19 cellular contexts compared by ENCODE assay signal in genomic region chr4:10732235-10732975, GRCh38. TPM values are rescaled to one million over a fixed set of nuclear protein-coding genes. Genes with fewer than 3 reads are reported as not detected.
DNase-seq lines count a peak whose midpoint lies in the region; ATAC-seq and TF ChIP-seq lines count a peak whose summit lies in the region.
"Had no signal": no experiment of that assay in that cellular context is flagged by ENCODE, and none has a peak within 500 bp of the region (broad histone marks: within the 10 kb centered on the region; RNA-seq: fewer than 3 reads in every experiment).

No MANE protein-coding gene starts in this region.

- no peak overlapping the region for H2BK5ac ChIP-seq in mesenchymal stem cell (ENCODE audit: low read depth, low read length, poor library complexity, severe bottlenecking)

- DNase-seq in activated CD4-positive, alpha-beta T cell treated with anti-CD3 and anti-CD28 coated beads for 48 hours: peak; percentile 44
- no peak for DNase-seq in activated CD4-positive, alpha-beta T cell treated with anti-CD3 and anti-CD28 coated beads, Interleukin-2, amount 50 U/mL, for 4 hours
- no peak for DNase-seq in OCI-LY7 (ENCODE audit: low spot score)
- no peak for DNase-seq in mesenchymal stem cell
- no peak for DNase-seq in CD1c-positive myeloid dendritic cell (ENCODE audit: extremely low spot score)
- no peak for DNase-seq in left lung
- DNase-seq in activated gamma-delta T cell (lab: John Stamatoyannopoulos, UW): no peak
- DNase-seq: dorsolateral prefrontal cortex, mammary epithelial cell, NCI-H1092, NCI-H524, small intestine had no signal

- H3K4me3 ChIP-seq in OCI-LY7 (ENCODE audit: low read depth, low read length, poor library complexity, severe bottlenecking) (no peak overlapping the region), mesenchymal stem cell (ENCODE audit: insufficient read depth in 1 of 2, low read depth in 1 of 2, low read length in 2 of 2) (no peak overlapping the region), left lung (no peak overlapping the region)
- H3K4me3 ChIP-seq: A549, ascending aorta, dorsolateral prefrontal cortex had no signal

- H3K14ac ChIP-seq in mesenchymal stem cell (ENCODE audit: low read length in 2 of 2): no peak overlapping the region

- H3K79me1 ChIP-seq in mesenchymal stem cell (replicated peaks; ENCODE audit: low read length, poor library complexity, severe bottlenecking): no peaks in the 10 kb centered on the region

- H3K4ac ChIP-seq in mesenchymal stem cell (ENCODE audit: low read depth in 1 of 2, low read length in 2 of 2): no peak overlapping the region

- no TSS peak for BruUV-seq in OCI-LY7 (replicated peaks; lab: Mats Ljungman, UMichigan)

- no peaks in the 10 kb centered on the region for H3K9me3 ChIP-seq in OCI-LY7 (ENCODE audit: low read length)
- H3K9me3 ChIP-seq in mesenchymal stem cell (ENCODE audit: control insufficient read depth, low read length): no peaks in the 10 kb centered on the region
- H3K9me3 ChIP-seq in left lung: no peaks in the 10 kb centered on the region
- H3K9me3 ChIP-seq: A549, ascending aorta had no signal

- no peak overlapping the region for H3K9ac ChIP-seq in mesenchymal stem cell (ENCODE audit: low read length)

- in situ Hi-C loops in GM18951 (cut with MboI; ENCODE audit: low sequenced_read_pairs, unreplicated experiment): no loop called here

- H2AFZ ChIP-seq in OCI-LY7 (ENCODE audit: low read length) (no peak overlapping the region), mesenchymal stem cell (ENCODE audit: low read depth, low read length) (no peak overlapping the region)

- H3K36me3 ChIP-seq in OCI-LY7 (ENCODE audit: insufficient read depth, low read length) (no peaks in the 10 kb centered on the region), mesenchymal stem cell (ENCODE audit: control insufficient read depth in 1 of 2, insufficient read depth in 2 of 2, low read depth in 1 of 2, low read length in 2 of 2) (no peaks in the 10 kb centered on the region), left lung (no peaks in the 10 kb centered on the region)
- H3K36me3 ChIP-seq: ascending aorta had no signal

- no peak overlapping the region for H2BK120ac ChIP-seq in mesenchymal stem cell (ENCODE audit: low read depth, low read length)

- H3K79me2 ChIP-seq in OCI-LY7 (ENCODE audit: insufficient read depth, low read depth, low read length): no peaks in the 10 kb centered on the region

- no peak overlapping the region for H4K8ac ChIP-seq in mesenchymal stem cell (ENCODE audit: low read length)

- TF ChIP-seq CTCF in OCI-LY7 (conservative IDR thresholded peaks at IDR 0.05; ENCODE audit: low read length): no peak
- TF ChIP-seq CTCF in left lung (IDR thresholded peaks at IDR 0.05): no peak

- H4K20me1 ChIP-seq in OCI-LY7 (ENCODE audit: insufficient read depth, low read length): no peaks in the 10 kb centered on the region

- H4K91ac ChIP-seq in mesenchymal stem cell (ENCODE audit: low read length): no peak overlapping the region

- H3K4me1 ChIP-seq in OCI-LY7 (ENCODE audit: insufficient read depth, low read length, poor library complexity, severe bottlenecking) (peaks cover 21% of the 10 kb centered on the region), mesenchymal stem cell (ENCODE audit: control insufficient read depth, insufficient read depth, low read depth, low read length) (peaks cover 4% of the 10 kb centered on the region), left lung (no peaks in the 10 kb centered on the region)
- H3K4me1 ChIP-seq: A549, ascending aorta had no signal

- no peak overlapping the region for H2BK12ac ChIP-seq in mesenchymal stem cell (ENCODE audit: low read length in 2 of 2)

- no peak overlapping the region for H2BK15ac ChIP-seq in mesenchymal stem cell (ENCODE audit: low read depth, poor library complexity, severe bottlenecking)

- CTCF ChIA-PET in OCI-LY7 (lab: Charles Lee; ENCODE audit: unreplicated experiment): no interaction called here

- no peaks in the 10 kb centered on the region for H3K9me2 ChIP-seq in OCI-LY7 (ENCODE audit: insufficient read depth, low read length)

- no peak for ATAC-seq in left lung
- ATAC-seq: A549, HCT116, HepG2 had no signal

- 84% methylated on average over 3 of the region's 4 CpGs for WGBS in mesenchymal stem cell

- H3K23ac ChIP-seq in mesenchymal stem cell (ENCODE audit: low read length in 2 of 2): no peak overlapping the region

- peak overlapping the region; percentile 77 for H2AK5ac ChIP-seq in mesenchymal stem cell (ENCODE audit: low read length, severe bottlenecking)

- TF ChIP-seq POLR2A in GM18951 (IDR thresholded peaks at IDR 0.05; ENCODE audit: extremely low read depth, insufficient read depth, insufficient read length): peak; percentile 24

- peak overlapping the region; percentile 24; the same call in 1 of the 2 replicates for H3K4me2 ChIP-seq in OCI-LY7 (ENCODE audit: low read length)
- no peak overlapping the region for H3K4me2 ChIP-seq in mesenchymal stem cell (ENCODE audit: low read length, poor library complexity, severe bottlenecking)
- H3K4me2 ChIP-seq: A549 had no signal

- intact Hi-C loops in OCI-LY7 (cut with micrococcal nuclease; ENCODE audit: unreplicated experiment): no loop called here
- intact Hi-C loops in left lung (cut with DNase I): no loop called here

- H3K27me3 ChIP-seq in mesenchymal stem cell (ENCODE audit: control insufficient read depth in 1 of 2, insufficient read depth in 1 of 2, low read length in 2 of 2) (no peaks in the 10 kb centered on the region), left lung (no peaks in the 10 kb centered on the region)
- H3K27me3 ChIP-seq: ascending aorta had no signal

- H3K27ac ChIP-seq in OCI-LY7 (ENCODE audit: low read depth, low read length, poor library complexity, severe bottlenecking) (no peak overlapping the region), mesenchymal stem cell (ENCODE audit: low read length, poor library complexity, severe bottlenecking) (no peak overlapping the region), left lung (no peak overlapping the region)
- H3K27ac ChIP-seq: A549, ascending aorta, dorsolateral prefrontal cortex had no signal

- no peak overlapping the region for H3K18ac ChIP-seq in mesenchymal stem cell (ENCODE audit: low read depth in 1 of 2, low read length in 2 of 2)

- POLR2A ChIA-PET in OCI-LY7 (lab: Charles Lee): interaction anchor here (0.9 kb wide), 1 partner anchor 10 kb away, joined by 4 read pairs; no protein-coding TSS in a partner anchor

RNA-seq across cellular contexts. Expression of gene CLNK, which starts 47.8 kb away (rescaled TPM):
- total RNA-seq in OCI-LY7 (2014; rRNA removed; shearing (Covaris generic)): 0.05 TPM in 1 of 2 replicates, not detected in the other
- total RNA-seq in OCI-LY7 (2022) (2.0 TPM in 2 replicates), left lung (under 1 TPM; 0.13 to 0.15 TPM)
- polyA plus RNA-seq in mesenchymal stem cell (2013, experiment 1 of 2): not detected
- polyA plus RNA-seq in mesenchymal stem cell (2013, experiment 2 of 2): not detected
- total RNA-seq: ascending aorta, HepG2, mammary epithelial cell, omental fat pad, RPMI7951 had no signal
- polyA plus RNA-seq: A549, HepG2, mammary epithelial cell had no signal
